15 cellular contexts compared by ENCODE assay signal in genomic region chr19:38635483-38636399, GRCh38. TPM values are rescaled to one million over a fixed set of nuclear protein-coding genes. Genes with fewer than 3 reads are reported as not detected.
A peak's percentile ranks its signal among the peaks of the same experiment; 100 is the strongest.
DNase-seq lines count a peak whose midpoint lies in the region; ATAC-seq and TF ChIP-seq lines count a peak whose summit lies in the region.
"Had no signal": no experiment of that assay in that cellular context is flagged by ENCODE, and none has a peak within 500 bp of the region (broad histone marks: within the 10 kb centered on the region; RNA-seq: fewer than 3 reads in every experiment).

No MANE protein-coding gene starts in this region.

- H3K36me3 ChIP-seq in right atrium auricular region (peaks cover 54% of the 10 kb centered on the region), mucosa of rectum (ENCODE audit: control insufficient read depth in 2 of 2, insufficient read depth in 2 of 2, low read length in 2 of 2) (peaks cover 15 to 22% of the 10 kb centered on the region in 2 donors), upper lobe of right lung (peaks cover 30% of the 10 kb centered on the region), tibial nerve (peaks cover 0 to 70% (median 7%) of the 10 kb centered on the region in 3 donors)

- peak overlapping the region; percentile 51 for H3K27ac Mint-ChIP-seq in activated naive CD8-positive, alpha-beta T cell treated with anti-CD3 and anti-CD28 coated beads for 36 hours

- ATAC-seq in upper lobe of right lung (no peak), GM21619 (IDR thresholded peaks at IDR 0.05; ENCODE audit: unreplicated experiment) (no peak), GM19035 (IDR thresholded peaks at IDR 0.05; ENCODE audit: unreplicated experiment) (no peak)

- H3K27me3 ChIP-seq in right atrium auricular region, result no peaks in the 10 kb centered on the region
- H3K27me3 ChIP-seq in mucosa of rectum (ENCODE audit: control insufficient read depth in 2 of 2, insufficient read depth in 2 of 2, low read length in 2 of 2), result no peaks in the 10 kb centered on the region
- H3K27me3 ChIP-seq in upper lobe of right lung, result no peaks in the 10 kb centered on the region
- H3K27me3 ChIP-seq in tibial nerve, result no peaks in the 10 kb centered on the region
- H3K27me3 ChIP-seq: sigmoid colon, SJSA1 had no signal

- intact Hi-C loops in cardiac septum (cut with DNase I), result loop anchor here (2.0 to 5.0 kb wide), 3 partner anchors 93 to 297 kb away; partner anchors contain the start of genes FAM98C, MRPS12 and SARS2
- intact Hi-C loops in upper lobe of right lung (cut with DNase I), result no loop called here

- H3K4me1 ChIP-seq in right atrium auricular region (peaks cover 0 to 28% of the 10 kb centered on the region in 2 donors), mucosa of rectum (ENCODE audit: control insufficient read depth in 2 of 2, insufficient read depth in 2 of 2, low read length in 2 of 2) (peaks cover 20 to 21% of the 10 kb centered on the region in 2 donors), upper lobe of right lung (peaks cover 4% of the 10 kb centered on the region), tibial nerve (peaks cover 0 to 21% (median 4%) of the 10 kb centered on the region in 4 donors)

- H3K27ac ChIP-seq in right atrium auricular region (peak overlapping the region; percentile 41 to 65), mucosa of rectum (ENCODE audit: low read depth in 2 of 2, low read length in 2 of 2) (peak overlapping the region; percentile 81 to 89), upper lobe of right lung (peak overlapping the region; percentile 40), tibial nerve (peak overlapping the region in 2 of 4 donors; percentile 22 to 58)
- H3K27ac ChIP-seq: SJSA1 had no signal

- WGBS in tibial nerve, 2 donors, result 88 to 92% methylated on average over 17 of the region's 17 CpGs

- H3K4me3 Mint-ChIP-seq in activated naive CD8-positive, alpha-beta T cell treated with anti-CD3 and anti-CD28 coated beads for 36 hours, result no peak overlapping the region

- H3K9ac ChIP-seq in mucosa of rectum (ENCODE audit: low read depth in 1 of 2, low read length in 2 of 2), result peak overlapping the region in 1 of 2 donors; percentile 38

- no peaks in the 10 kb centered on the region for H3K27me3 Mint-ChIP-seq in activated naive CD8-positive, alpha-beta T cell treated with anti-CD3 and anti-CD28 coated beads for 36 hours

- H3K9me3 Mint-ChIP-seq in activated naive CD8-positive, alpha-beta T cell treated with anti-CD3 and anti-CD28 coated beads for 36 hours, result no peaks in the 10 kb centered on the region

- peaks cover 32% of the 10 kb centered on the region for H3K36me3 Mint-ChIP-seq in activated naive CD8-positive, alpha-beta T cell treated with anti-CD3 and anti-CD28 coated beads for 36 hours

- no peak for TF ChIP-seq EP300 in tibial nerve (IDR thresholded peaks at IDR 0.05)

- H3K4me3 ChIP-seq in right atrium auricular region (no peak overlapping the region), mucosa of rectum (ENCODE audit: low read length in 2 of 2) (no peak overlapping the region), upper lobe of right lung (no peak overlapping the region), tibial nerve (no peak overlapping the region)
- H3K4me3 ChIP-seq: sigmoid colon, SJSA1 had no signal

- DNase-seq in right atrium auricular region (ENCODE audit: low spot score) (no peak), cardiac septum (ENCODE audit: low spot score) (no peak), upper lobe of right lung (no peak), tibial nerve (ENCODE audit: low spot score in 2 of 2) (no peak)
- no peak for DNase-seq in activated naive CD8-positive, alpha-beta T cell treated with anti-CD3 and anti-CD28 coated beads for 36 hours
- DNase-seq: activated CD4-positive, alpha-beta T cell treated with anti-CD3 and anti-CD28 coated beads, Interleukin-2, amount 50 U/mL, for 1 hour; amniotic stem cell; effector CD4-positive, alpha-beta T cell; GF-D8; NCI-H1092; sigmoid colon had no signal

- H3K9me3 ChIP-seq in right atrium auricular region (no peaks in the 10 kb centered on the region), mucosa of rectum (ENCODE audit: control insufficient read depth in 2 of 2, low read length in 2 of 2) (no peaks in the 10 kb centered on the region), upper lobe of right lung (no peaks in the 10 kb centered on the region), tibial nerve (no peaks in the 10 kb centered on the region)
- H3K9me3 ChIP-seq: sigmoid colon, SJSA1 had no signal

- TF ChIP-seq CTCF in right atrium auricular region (IDR thresholded peaks at IDR 0.05), result no peak
- no peak for TF ChIP-seq CTCF in upper lobe of right lung (IDR thresholded peaks at IDR 0.05)
- no peak for TF ChIP-seq CTCF in tibial nerve (IDR thresholded peaks at IDR 0.05)

- peaks cover 25% of the 10 kb centered on the region for H3K4me1 Mint-ChIP-seq in activated naive CD8-positive, alpha-beta T cell treated with anti-CD3 and anti-CD28 coated beads for 36 hours

- no peak for TF ChIP-seq POLR2A in tibial nerve (IDR thresholded peaks at IDR 0.05)

RNA-seq across cellular contexts. Expression of gene ACTN4, which starts 11.7 kb away (rescaled TPM):
- total RNA-seq in right atrium auricular region (100 to 1,000 TPM; 115 to 180 TPM), cardiac septum (190 TPM), upper lobe of right lung (565 TPM), tibial nerve (100 to 1,000 TPM; 342 to 463 (median 382) TPM)
- total RNA-seq in activated naive CD8-positive, alpha-beta T cell treated with anti-CD3 and anti-CD28 coated beads for 36 hours, result 100 to 1,000 TPM; 160 to 171 TPM

RNA-seq across cellular contexts. Expression of gene EIF3K, which starts 16.8 kb away (rescaled TPM):
- total RNA-seq in right atrium auricular region (100 to 1,000 TPM; 716 to 786 TPM), cardiac septum (483 TPM), upper lobe of right lung (215 TPM), tibial nerve (100 to 1,000 TPM; 326 to 534 (median 466) TPM)
- 100 to 1,000 TPM; 312 to 321 TPM for total RNA-seq in activated naive CD8-positive, alpha-beta T cell treated with anti-CD3 and anti-CD28 coated beads for 36 hours

RNA-seq across cellular contexts. Expression of gene MAP4K1, which starts 18.0 kb away (rescaled TPM):
- 1 to 10 TPM in 1 of 2 donors, under 1 TPM in 1; 0.83 to 4.2 TPM for total RNA-seq in right atrium auricular region
- 1.5 TPM for total RNA-seq in cardiac septum
- 100 to 1,000 TPM; 169 TPM for total RNA-seq in activated naive CD8-positive, alpha-beta T cell treated with anti-CD3 and anti-CD28 coated beads for 36 hours
- 12.1 TPM for total RNA-seq in upper lobe of right lung
- 10 to 100 TPM in 1 of 4 donors, 1 to 10 TPM in 3; 2.5 to 10.0 (median 8.8) TPM for total RNA-seq in tibial nerve
- total RNA-seq: SJSA1 had no signal

Comparison
In these comparisons a context has a peak if more than half of its experiments do, and no peak if none do; other contexts are left out.
1. RNA of gene MAP4K1, which starts 18.0 kb away (total RNA-seq): 169 TPM in activated naive CD8-positive, alpha-beta T cell treated with anti-CD3 and anti-CD28 coated beads for 36 hours; 12.1 TPM in upper lobe of right lung (single experiment), 2.5 to 10.0 TPM in tibial nerve, 0.83 to 4.2 TPM in right atrium auricular region and 1.5 TPM in cardiac septum (single experiment); every median in the first group is over 10 times any median in the second.